16 cellular contexts compared by ENCODE assay signal in genomic region chr2:227351639-227352038, GRCh38. TPM values are rescaled to one million over a fixed set of nuclear protein-coding genes. Genes with fewer than 3 reads are reported as not detected.
A peak's percentile ranks its signal among the peaks of the same experiment; 100 is the strongest.
DNase-seq lines count a peak whose midpoint lies in the region; ATAC-seq and TF ChIP-seq lines count a peak whose summit lies in the region.
"Had no signal": no experiment of that assay in that cellular context is flagged by ENCODE, and none has a peak within 500 bp of the region (broad histone marks: within the 10 kb centered on the region; RNA-seq: fewer than 3 reads in every experiment).

No MANE protein-coding gene starts in this region.

- H3K9me3 ChIP-seq in endodermal cell (ENCODE audit: control insufficient read depth, low read length), result no peaks in the 10 kb centered on the region

- H3K4me3 Mint-ChIP-seq in endodermal cell, result no peak overlapping the region
- H3K4me3 Mint-ChIP-seq: nephron; stimulated activated naive B cell treated with anti-CD40 and anti-IgM and Interleukin-4, amounts not matched to agents 10 μg/mL and 1 μg/mL and 100 μg/mL, for 72 hours had no signal

- H3K4me1 Mint-ChIP-seq in endodermal cell, result peaks cover 6% of the 10 kb centered on the region
- H3K4me1 Mint-ChIP-seq: nephron had no signal

- H3K9ac ChIP-seq in endodermal cell (ENCODE audit: extremely low read depth, low read length, poor library complexity, severe bottlenecking), result no peak overlapping the region

- intact Hi-C loops in dorsolateral prefrontal cortex (cut with DNase I), result no loop called here

- no peaks in the 10 kb centered on the region for H3K4me1 ChIP-seq in endodermal cell (ENCODE audit: control insufficient read depth, insufficient read depth, low read length)

- H3K4me3 ChIP-seq in endodermal cell (ENCODE audit: low read length) (no peak overlapping the region), foreskin fibroblast (ENCODE audit: low read depth in 1 of 2, low read length in 2 of 2) (no peak overlapping the region), dorsolateral prefrontal cortex (no peak overlapping the region)
- H3K4me3 ChIP-seq: cardiac muscle cell had no signal

- H3K9me3 Mint-ChIP-seq in endodermal cell, result no peaks in the 10 kb centered on the region
- H3K9me3 Mint-ChIP-seq: nephron; stimulated activated naive B cell treated with anti-CD40 and anti-IgM and Interleukin-4, amounts not matched to agents 10 μg/mL and 1 μg/mL and 100 μg/mL, for 72 hours had no signal

- 87 to 93% methylated on average over 4 of the region's 4 CpGs for WGBS in endodermal cell (ENCODE audit: insufficient coverage in 1 of 2, insufficient read length in 1 of 2), 2 experiments

- H3K36me3 ChIP-seq in endodermal cell (ENCODE audit: control insufficient read depth, insufficient read depth, low read length), result peaks cover 55% of the 10 kb centered on the region

- H3K27ac ChIP-seq in endodermal cell (ENCODE audit: low read depth, low read length), result no peak overlapping the region
- H3K27ac ChIP-seq in dorsolateral prefrontal cortex, result peak overlapping the region in 1 of 59 donors; percentile 37
- H3K27ac ChIP-seq: cardiac muscle cell had no signal

- peaks cover 40% of the 10 kb centered on the region for H3K36me3 Mint-ChIP-seq in endodermal cell (ENCODE audit: low read depth)

- no peaks in the 10 kb centered on the region for H3K27me3 Mint-ChIP-seq in endodermal cell (ENCODE audit: insufficient read depth)
- H3K27me3 Mint-ChIP-seq: stimulated activated naive B cell treated with anti-CD40 and anti-IgM and Interleukin-4, amounts not matched to agents 10 μg/mL and 1 μg/mL and 100 μg/mL, for 72 hours had no signal

- TF ChIP-seq CTCF in GM20000 (IDR thresholded peaks at IDR 0.05; ENCODE audit: extremely low read depth, missing control alignments) (no peak), endodermal cell (conservative IDR thresholded peaks at IDR 0.05) (no peak), foreskin fibroblast (IDR thresholded peaks at IDR 0.05; ENCODE audit: low read depth, low read length) (no peak), dorsolateral prefrontal cortex (IDR thresholded peaks at IDR 0.05 in 54 of 56, conservative IDR thresholded peaks at IDR 0.05 in 2 of 56; ENCODE audit: low read depth in 1 of 56, partially characterized antibody in 56 of 56) (no peak)

- ATAC-seq in GM18511 (IDR thresholded peaks at IDR 0.05; ENCODE audit: unreplicated experiment), result peak; percentile 91
- peak; percentile 69 for ATAC-seq in HG02981 (IDR thresholded peaks at IDR 0.05; ENCODE audit: unreplicated experiment)
- no peak for ATAC-seq in GM21825 (IDR thresholded peaks at IDR 0.05; ENCODE audit: unreplicated experiment)
- ATAC-seq: esophagus mucosa had no signal

- DNase-seq in GM20000 (ENCODE audit: low spot score), result peak; percentile 39
- DNase-seq in endodermal cell, result no peak
- no peak for DNase-seq in SHP77 (lab: John Stamatoyannopoulos, UW)
- no peak for DNase-seq in foreskin fibroblast
- no peak for DNase-seq in dorsolateral prefrontal cortex
- DNase-seq: DMS53; NCI-H1417; stimulated activated CD4-positive, alpha-beta T cell treated with anti-CD3 and anti-CD28 coated beads, Interleukin-15, amount 100 ng/mL, for 24 hours; stimulated activated naive B cell treated with anti-CD40 and anti-IgM and Interleukin-4, amounts not matched to agents 10 μg/mL and 1 μg/mL and 100 μg/mL, for 72 hours had no signal

- no peaks in the 10 kb centered on the region for H3K27me3 ChIP-seq in endodermal cell (ENCODE audit: control insufficient read depth, insufficient read depth, low read length, poor library complexity, severe bottlenecking)
- no peaks in the 10 kb centered on the region for H3K27me3 ChIP-seq in dorsolateral prefrontal cortex
- H3K27me3 ChIP-seq: cardiac muscle cell had no signal

- peak overlapping the region; percentile 37 for H3K27ac Mint-ChIP-seq in endodermal cell
- H3K27ac Mint-ChIP-seq: nephron; stimulated activated naive B cell treated with anti-CD40 and anti-IgM and Interleukin-4, amounts not matched to agents 10 μg/mL and 1 μg/mL and 100 μg/mL, for 72 hours had no signal

RNA-seq across cellular contexts. Expression of gene MFF, which starts 26.6 kb away (rescaled TPM):
- total RNA-seq in endodermal cell (10 to 100 TPM; 74.8 to 93.0 TPM), dorsolateral prefrontal cortex (100 to 1,000 TPM in 96 of 120 experiments, 10 to 100 TPM in 24; 80.8 to 145 (median 108) TPM)
- 95.7 TPM for polyA plus RNA-seq in endodermal cell (2013, experiment 1 of 2)
- 91.6 TPM for polyA plus RNA-seq in endodermal cell (2013, experiment 2 of 2)

RNA-seq across cellular contexts. Expression of gene TM4SF20, which starts 27.5 kb away (rescaled TPM):
- not detected for total RNA-seq in endodermal cell
- not detected for polyA plus RNA-seq in endodermal cell (2013, experiment 1 of 2)
- polyA plus RNA-seq in endodermal cell (2013, experiment 2 of 2), result not detected
- 1 to 10 TPM in 1 of 120 experiments, under 1 TPM in 4, not detected in 115; 0.17 to 1.1 (median 0.54) TPM for total RNA-seq in dorsolateral prefrontal cortex
- total RNA-seq: cardiac muscle cell, esophagus mucosa had no signal
- polyA plus RNA-seq: cardiac muscle cell had no signal

RNA-seq across cellular contexts. Expression of gene SCYGR1, which starts 36.1 kb away (rescaled TPM):
- total RNA-seq in endodermal cell, result not detected
- polyA plus RNA-seq in endodermal cell (2013, experiment 1 of 2), result not detected
- not detected for polyA plus RNA-seq in endodermal cell (2013, experiment 2 of 2)
- total RNA-seq in dorsolateral prefrontal cortex, result 1 to 10 TPM in 1 of 120 experiments, not detected in 119; 2.9 TPM
- total RNA-seq: cardiac muscle cell, esophagus mucosa, HT-29 had no signal
- polyA plus RNA-seq: cardiac muscle cell had no signal
